In the genomic region with DNA sequence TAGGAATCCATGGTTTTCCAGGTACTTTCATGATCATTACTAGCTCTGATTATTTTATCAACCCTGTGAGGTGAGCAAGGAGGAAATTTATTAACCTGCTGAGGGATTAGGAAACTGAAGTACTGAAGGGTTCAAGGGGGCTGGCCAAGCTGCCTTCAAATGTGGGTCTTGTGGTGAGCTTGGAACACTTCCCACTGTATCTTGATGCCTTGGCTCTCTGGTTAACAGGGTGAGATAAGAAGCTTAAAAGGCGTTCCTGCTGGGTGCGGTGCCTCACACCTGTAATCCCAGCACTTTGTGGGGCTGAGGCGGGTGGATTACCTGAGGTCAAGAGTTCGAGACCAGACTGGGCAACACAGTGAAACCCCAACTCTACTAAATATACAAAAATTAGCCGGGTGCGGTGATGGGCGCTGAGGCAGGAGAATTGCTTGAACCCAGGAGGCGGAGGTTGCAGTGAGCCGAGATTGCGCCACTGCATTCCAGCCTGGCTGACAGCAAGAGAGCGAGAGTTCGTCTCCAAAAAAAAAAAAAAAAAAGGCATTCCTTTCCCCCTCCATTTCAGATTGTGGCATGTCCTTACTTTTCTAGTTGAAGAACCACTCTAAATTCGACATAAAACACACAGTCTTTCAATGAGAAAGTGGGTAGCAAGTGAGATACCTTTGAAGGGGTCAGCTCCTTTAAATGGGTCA, we compare ENCODE assay signal across 16 cellular contexts.
DNase-seq lines count a peak whose midpoint lies in the region; ATAC-seq, FAIRE-seq and TF ChIP-seq lines count a peak whose summit lies in the region.
"Had no signal": no experiment of that assay in that cellular context is flagged by ENCODE, and none has a peak within 500 bp of the region (broad histone marks: within the 10 kb centered on the region; RNA-seq: fewer than 3 reads in every experiment).

No MANE protein-coding gene starts in this region.

- no peaks in the 10 kb centered on the region for H3K27me3 ChIP-seq in bronchial epithelial cell (ENCODE audit: control insufficient read depth, insufficient read depth, low read length)
- H3K27me3 ChIP-seq in uterus = no peaks in the 10 kb centered on the region

- H3K4me3 ChIP-seq in bronchial epithelial cell (ENCODE audit: low read depth, low read length) (no peak overlapping the region), uterus (no peak overlapping the region)
- H3K4me3 ChIP-seq: lung had no signal

- H3K36me3 ChIP-seq in bronchial epithelial cell (ENCODE audit: control insufficient read depth, insufficient read depth, low read length) (peaks cover 11% of the 10 kb centered on the region), uterus (no peaks in the 10 kb centered on the region)

- DNase-seq in left cardiac atrium = no peak
- no peak for DNase-seq in cardiac septum (ENCODE audit: low spot score)
- DNase-seq in bronchial epithelial cell (ENCODE audit: low read depth) = peak; percentile 31
- DNase-seq in memory B cell (ENCODE audit: low spot score in 2 of 2) = no peak
- DNase-seq in uterus = peak in 1 of 2 donors; percentile 57
- no peak for DNase-seq in HPDE6-E6E7 (ENCODE audit: extremely low spot score)
- no peak for DNase-seq in stimulated activated naive CD8-positive, alpha-beta T cell treated with anti-CD3 and anti-CD28 coated beads, Interleukin-15, Interleukin-2, amounts not matched to agents 100 U/mL and 50 U/mL, for 24 hours
- no peak for DNase-seq in left lobe of liver (ENCODE audit: low spot score)
- DNase-seq: effector memory CD4-positive, alpha-beta T cell; NCI-H146; stimulated activated CD4-positive, alpha-beta T cell treated with anti-CD3 and anti-CD28 coated beads, Interleukin-12 subunit alpha, Interleukin-12 subunit beta, amount 100 ng/mL, for 4 hours; T-helper 1 cell had no signal

- peaks cover 33% of the 10 kb centered on the region for H3K36me3 Mint-ChIP-seq in memory B cell

- no peaks in the 10 kb centered on the region for H3K27me3 Mint-ChIP-seq in memory B cell
- H3K27me3 Mint-ChIP-seq: central memory CD8-positive, alpha-beta T cell had no signal

- ATAC-seq in left cardiac atrium (peak; percentile 19 to 21), memory B cell (ENCODE audit: low read depth) (no peak), left lobe of liver (no peak)
- ATAC-seq in stimulated activated naive CD8-positive, alpha-beta T cell treated with anti-CD3 and anti-CD28 coated beads, Interleukin-15, Interleukin-2, amounts not matched to agents 100 U/mL and 50 U/mL, for 24 hours = no peak

- FAIRE-seq in bronchial epithelial cell (lab: Jason Lieb, UNC) = no peak
- FAIRE-seq: HTR-8/SVneo had no signal

- intact Hi-C loops in left cardiac atrium (cut with DNase I) = no loop called here
- intact Hi-C loops in cardiac septum (cut with DNase I) = no loop called here
- intact Hi-C loops in uterus (cut with DNase I; ENCODE audit: low total_unique reads) = no loop called here

- H3K4me1 ChIP-seq in uterus = peaks cover 0 to 4% of the 10 kb centered on the region in 2 donors

- TF ChIP-seq POLR2A in uterus (IDR thresholded peaks at IDR 0.05) = no peak

- H3K4me3 Mint-ChIP-seq in memory B cell = no peak overlapping the region
- H3K4me3 Mint-ChIP-seq: central memory CD8-positive, alpha-beta T cell; nephron had no signal

- TF ChIP-seq CTCF in bronchial epithelial cell (IDR thresholded peaks at IDR 0.05; ENCODE audit: insufficient read depth, low read length, severe bottlenecking) (no peak), uterus (IDR thresholded peaks at IDR 0.05) (no peak)

- H3K27ac Mint-ChIP-seq in memory B cell = peak overlapping the region; percentile 80
- H3K27ac Mint-ChIP-seq: nephron had no signal

- H3K9me3 ChIP-seq in uterus = no peaks in the 10 kb centered on the region

- H3K27ac ChIP-seq in uterus = peak overlapping the region; percentile 22 to 43

- H3K4me1 Mint-ChIP-seq in memory B cell = peaks cover 12% of the 10 kb centered on the region
- H3K4me1 Mint-ChIP-seq: central memory CD8-positive, alpha-beta T cell; nephron had no signal

- H3K9me3 Mint-ChIP-seq in memory B cell = peaks cover 2% of the 10 kb centered on the region
- H3K9me3 Mint-ChIP-seq: central memory CD8-positive, alpha-beta T cell had no signal

Comparison
In these comparisons a context has a peak if more than half of its experiments do, and no peak if none do; other contexts are left out.
1. ATAC-seq: peak in left cardiac atrium (2 of 2); none in memory B cell (single experiment), stimulated activated naive CD8-positive, alpha-beta T cell treated with anti-CD3 and anti-CD28 coated beads, Interleukin-15, Interleukin-2, amounts not matched to agents 100 U/mL and 50 U/mL, for 24 hours (single experiment) and left lobe of liver (single experiment).